In the genomic region with DNA sequence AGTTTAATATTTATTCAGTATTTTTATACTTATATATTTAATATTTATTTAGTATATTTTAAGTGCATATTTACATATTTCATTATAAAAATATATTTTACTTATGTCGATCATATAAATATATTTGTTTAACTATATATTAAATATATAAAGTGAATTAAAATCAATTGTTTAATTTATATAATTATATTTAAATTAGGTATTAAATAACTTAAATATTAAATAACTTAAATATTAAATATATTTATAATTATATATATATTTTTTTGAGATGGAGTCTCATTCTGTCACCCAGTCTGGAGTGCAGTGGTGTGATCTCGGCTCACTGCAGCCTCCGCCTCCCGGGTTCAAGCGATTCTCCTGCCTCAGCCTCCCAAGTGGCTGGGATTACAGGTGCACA, we compare ENCODE assay signal across 6 cellular contexts.
DNase-seq lines count a peak whose midpoint lies in the region; ATAC-seq, FAIRE-seq and TF ChIP-seq lines count a peak whose summit lies in the region.
"Not testable (repeated sequence)": the region's sequence is repeated elsewhere in the genome, so short reads cannot be mapped to it uniquely, and the experiment has no call there.

No MANE protein-coding gene starts in this region.

- DNase-seq in RCC 7860 (ENCODE audit: low spot score); WTC11 (ENCODE audit: low spot score); kidney; small intestine: not testable (repeated sequence)

- H3K9me3 ChIP-seq in kidney (ENCODE audit: control insufficient read depth in 1 of 2, low read length in 2 of 2); small intestine (ENCODE audit: control insufficient read depth, low read depth): not testable (repeated sequence)

- 96 to 99% (median 97%) methylated on average over 5 of the region's 5 CpGs for WGBS in small intestine, 3 donors

- intact Hi-C loops in kidney (cut with DNase I) = not testable (repeated sequence)

- H3K4me3 Mint-ChIP-seq in WTC11 = not testable (repeated sequence)

- FAIRE-seq in A204.1 (lab: Jason Lieb, UNC) (peak; percentile 99), RCC 7860 (lab: Jason Lieb, UNC) (peak; percentile 94), endometrium (lab: Jason Lieb, UNC) (peak; percentile 95), kidney (lab: Jason Lieb, UNC) (peak; percentile 99), small intestine (lab: Jason Lieb, UNC) (peak; percentile 94)

- not testable (repeated sequence) for H3K4me3 ChIP-seq in kidney (ENCODE audit: low read length in 2 of 2); small intestine (ENCODE audit: low read depth in 1 of 2, low read length in 2 of 2)

- not testable (repeated sequence) for H3K27me3 ChIP-seq in small intestine (ENCODE audit: control insufficient read depth in 2 of 2, insufficient read depth in 2 of 2, low read length in 2 of 2)

- H3K9me3 Mint-ChIP-seq in WTC11 = not testable (repeated sequence)

- H3K36me3 Mint-ChIP-seq in WTC11 = not testable (repeated sequence)

- not testable (repeated sequence) for H3K27ac Mint-ChIP-seq in WTC11

- not testable (repeated sequence) for H3K4me1 Mint-ChIP-seq in WTC11

- POLR2A ChIA-PET in WTC11 (lab: Charles Lee) = not testable (repeated sequence)

- ATAC-seq in WTC11 = not testable (repeated sequence)

- not testable (repeated sequence) for TF ChIP-seq CTCF in WTC11 (IDR thresholded peaks at IDR 0.05); kidney (IDR thresholded peaks at IDR 0.05; ENCODE audit: borderline replicate concordance, extremely low read depth, insufficient read depth)

- not testable (repeated sequence) for H3K4me1 ChIP-seq in kidney (ENCODE audit: control insufficient read depth in 1 of 2, insufficient read depth in 1 of 2, low read depth in 1 of 2, low read length in 2 of 2); small intestine (ENCODE audit: control insufficient read depth in 2 of 2, insufficient read depth in 1 of 2, low read depth in 1 of 2, low read length in 1 of 2)

- H3K27me3 Mint-ChIP-seq in WTC11 (ENCODE audit: low read depth) = not testable (repeated sequence)

- H3K36me3 ChIP-seq in kidney (ENCODE audit: control insufficient read depth in 1 of 2, insufficient read depth in 2 of 2, low read length in 2 of 2); small intestine (ENCODE audit: control insufficient read depth in 2 of 2, insufficient read depth in 2 of 2, low read length in 2 of 2): not testable (repeated sequence)

- H3K9ac ChIP-seq in kidney (ENCODE audit: low read length in 2 of 2) = not testable (repeated sequence)

- H3K27ac ChIP-seq in kidney (ENCODE audit: low read depth in 2 of 2, low read length in 2 of 2); small intestine (ENCODE audit: low read depth in 1 of 2, low read length in 1 of 2): not testable (repeated sequence)

- CTCF ChIA-PET in WTC11 (lab: Charles Lee) = not testable (repeated sequence)

TF ChIP-seq in WTC11, 78 proteins besides CTCF, POLR2A, EP300 and RAD21:
- TF ChIP-seq HMGA2 (CRISPR knock-in tag; IDR thresholded peaks at IDR 0.05) = peak; percentile 95; the same call in 1 of the 2 replicates
